In the genomic region with DNA sequence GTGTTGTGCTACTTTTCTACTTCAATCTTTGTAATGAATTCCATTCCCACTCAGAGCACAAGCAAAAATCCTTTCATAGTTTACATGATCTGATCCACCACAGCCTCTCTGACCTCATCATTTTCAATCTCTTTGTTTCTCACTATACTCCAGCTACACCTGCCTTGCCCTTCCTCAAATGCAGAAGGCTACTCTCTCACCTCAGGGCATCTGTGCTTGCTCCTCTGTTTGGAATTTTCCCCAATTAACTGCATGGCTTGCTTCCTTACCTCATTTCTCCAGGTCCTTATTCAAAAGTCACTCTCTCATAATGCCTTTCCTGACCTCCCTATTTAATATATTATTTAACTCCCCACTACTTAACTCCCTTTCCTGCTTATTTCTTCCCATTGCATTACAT, we compare ENCODE assay signal across 29 cellular contexts.
"Had no signal": no experiment of that assay in that cellular context is flagged by ENCODE, and none has a peak within 500 bp of the region (broad histone marks: within the 10 kb centered on the region; RNA-seq: fewer than 3 reads in every experiment).

No MANE protein-coding gene starts in this region.

- H3K4me1 Mint-ChIP-seq: immature natural killer cell; mesothelial cell of epicardium; naive B cell; stimulated activated effector memory CD8-positive, alpha-beta T cell treated with anti-CD3 and anti-CD28 coated beads, Interleukin-12 subunit alpha, Interleukin-12 subunit beta, amount 100 ng/mL, for 72 hours had no signal

- H3K4me3 Mint-ChIP-seq: immature natural killer cell; mesothelial cell of epicardium; naive B cell; natural killer cell treated with Interleukin-12 subunit alpha and Interleukin-12 subunit beta and Interleukin-15 and Interleukin-18, amount 100 ng/mL, for 72 hours; stimulated activated effector memory CD8-positive, alpha-beta T cell treated with anti-CD3 and anti-CD28 coated beads, Interleukin-12 subunit alpha, Interleukin-12 subunit beta, amount 100 ng/mL, for 72 hours; stimulated activated naive CD8-positive, alpha-beta T cell treated with anti-CD3 and anti-CD28 coated beads, Interleukin-15, Interleukin-2, amounts not matched to agents 100 ng/mL and 50 ng/mL, for 24 hours had no signal

- H3K27me3 ChIP-seq: pancreas, tibial nerve, upper lobe of left lung, vagina had no signal

- H3K27ac ChIP-seq: left ventricle myocardium inferior, pancreas, prostate gland, skin epidermis, tibial nerve, upper lobe of left lung, vagina had no signal

- H3K9me3 ChIP-seq: left ventricle myocardium inferior, pancreas, prostate gland, tibial nerve, upper lobe of left lung, vagina had no signal

- H3K4me3 ChIP-seq: left ventricle myocardium inferior, lung, pancreas, prostate gland, skin epidermis, tibial nerve, upper lobe of left lung, vagina had no signal

- H3K27ac Mint-ChIP-seq: immature natural killer cell; mesothelial cell of epicardium; natural killer cell treated with Interleukin-12 subunit alpha and Interleukin-12 subunit beta and Interleukin-15 and Interleukin-18, amount 100 ng/mL, for 72 hours; stimulated activated effector memory CD8-positive, alpha-beta T cell treated with anti-CD3 and anti-CD28 coated beads, Interleukin-12 subunit alpha, Interleukin-12 subunit beta, amount 100 ng/mL, for 72 hours; stimulated activated naive CD8-positive, alpha-beta T cell treated with anti-CD3 and anti-CD28 coated beads, Interleukin-15, Interleukin-2, amounts not matched to agents 100 ng/mL and 50 ng/mL, for 24 hours had no signal

- H3K36me3 ChIP-seq: left ventricle myocardium inferior, pancreas, prostate gland, tibial nerve, upper lobe of left lung, vagina had no signal

- FAIRE-seq: islet of Langerhans, kidney, pancreas had no signal

- H3K9me3 Mint-ChIP-seq: immature natural killer cell; natural killer cell treated with Interleukin-12 subunit alpha and Interleukin-12 subunit beta and Interleukin-15 and Interleukin-18, amount 100 ng/mL, for 72 hours; stimulated activated effector memory CD8-positive, alpha-beta T cell treated with anti-CD3 and anti-CD28 coated beads, Interleukin-12 subunit alpha, Interleukin-12 subunit beta, amount 100 ng/mL, for 72 hours; stimulated activated naive CD8-positive, alpha-beta T cell treated with anti-CD3 and anti-CD28 coated beads, Interleukin-15, Interleukin-2, amounts not matched to agents 100 ng/mL and 50 ng/mL, for 24 hours had no signal

- H3K4me1 ChIP-seq: pancreas, prostate gland, tibial nerve, upper lobe of left lung, vagina had no signal

- DNase-seq: hypothalamus; immature natural killer cell; kidney; left colon; left ventricle myocardium inferior; mesendoderm; naive B cell; pancreas; posterior cingulate gyrus; retina; right cardiac atrium; stimulated activated CD4-positive, alpha-beta T cell treated with anti-CD3 and anti-CD28 coated beads, Interleukin-12 subunit alpha, Interleukin-12 subunit beta, amount 100 ng/mL, for 4 hours; stimulated activated CD4-positive, alpha-beta T cell treated with anti-CD3 and anti-CD28 coated beads, Interleukin-15, amount 100 ng/mL, for 24 hours; stimulated activated CD4-positive, alpha-beta T cell treated with anti-CD3 and anti-CD28 coated beads, Interleukin-2, amount 100 ng/mL, for 24 hours; stimulated activated CD4-positive, alpha-beta T cell treated with anti-CD3 and anti-CD28 coated beads, Interleukin-4, amount 100 ng/mL, for 24 hours; stimulated activated naive CD4-positive, alpha-beta T cell; substantia nigra; upper lobe of left lung had no signal

- H3K36me3 Mint-ChIP-seq: immature natural killer cell; mesothelial cell of epicardium; naive B cell; natural killer cell treated with Interleukin-12 subunit alpha and Interleukin-12 subunit beta and Interleukin-15 and Interleukin-18, amount 100 ng/mL, for 72 hours; stimulated activated effector memory CD8-positive, alpha-beta T cell treated with anti-CD3 and anti-CD28 coated beads, Interleukin-12 subunit alpha, Interleukin-12 subunit beta, amount 100 ng/mL, for 72 hours had no signal

- ATAC-seq: left colon; natural killer cell treated with Interleukin-12 subunit alpha and Interleukin-12 subunit beta and Interleukin-15 and Interleukin-18, amount 100 ng/mL, for 72 hours; pancreas; right cardiac atrium; sciatic nerve; stimulated activated effector memory CD8-positive, alpha-beta T cell treated with anti-CD3 and anti-CD28 coated beads, Interleukin-12 subunit alpha, Interleukin-12 subunit beta, amount 100 ng/mL, for 72 hours had no signal
